8 cellular contexts compared by ENCODE assay signal in genomic region chr20:33662172-33662571, GRCh38. TPM values are rescaled to one million over a fixed set of nuclear protein-coding genes. Genes with fewer than 3 reads are reported as not detected.
DNase-seq lines count a peak whose midpoint lies in the region; ATAC-seq, FAIRE-seq and TF ChIP-seq lines count a peak whose summit lies in the region.

Gene C20orf144, plus strand, starts transcription at chr20:33662327. Its CDS starts 19 bp downstream, at chr20:33662346.

- H3K9me2 ChIP-seq in SU-DHL-6 (replicated peaks; ENCODE audit: insufficient read depth, low read length) = no peaks in the 10 kb centered on the region

- DNase-seq in fibroblast of mammary gland (ENCODE audit: low read depth) (no peak), prostate gland (ENCODE audit: low spot score) (no peak), GM19239 (ENCODE audit: insufficient read length, low spot score) (no peak), NCI-H1105 (lab: John Stamatoyannopoulos, UW) (no peak), GM03348 (ENCODE audit: low spot score) (no peak)

- ATAC-seq in GM19455 (IDR thresholded peaks at IDR 0.05; ENCODE audit: unreplicated experiment) = no peak

- H4K20me1 ChIP-seq in SU-DHL-6 (ENCODE audit: low read depth, low read length) = no peaks in the 10 kb centered on the region

- TF ChIP-seq CTCF in SU-DHL-6 (IDR thresholded peaks at IDR 0.05; ENCODE audit: insufficient read depth, low read length, poor library complexity, severe bottlenecking) (no peak), fibroblast of mammary gland (conservative IDR thresholded peaks at IDR 0.05; ENCODE audit: control insufficient read depth, insufficient read depth, low read depth, low read length) (no peak), prostate gland (IDR thresholded peaks at IDR 0.05) (no peak)

- no peak for FAIRE-seq in GM19239 (lab: Jason Lieb, UNC)

- no peaks in the 10 kb centered on the region for H3K36me3 ChIP-seq in ES-I3 (ENCODE audit: insufficient read depth, low read length)
- no peaks in the 10 kb centered on the region for H3K36me3 ChIP-seq in SU-DHL-6 (ENCODE audit: low read length)
- H3K36me3 ChIP-seq in prostate gland = peaks cover 3 to 8% of the 10 kb centered on the region in 2 donors

- H3K4me1 ChIP-seq in ES-I3 (ENCODE audit: insufficient read depth, low read length) = peaks cover 10% of the 10 kb centered on the region; the same call in 1 of the 2 replicates
- no peaks in the 10 kb centered on the region for H3K4me1 ChIP-seq in prostate gland (replicated peaks)

- H3K9me3 ChIP-seq in ES-I3 (ENCODE audit: control insufficient read depth, insufficient read depth, low read length) (no peaks in the 10 kb centered on the region), SU-DHL-6 (ENCODE audit: insufficient read depth, low read length) (no peaks in the 10 kb centered on the region), prostate gland (no peaks in the 10 kb centered on the region)

- H3K4me3 ChIP-seq in SU-DHL-6 (ENCODE audit: insufficient read depth, low read length, poor library complexity, severe bottlenecking) = peak within 1 kb of the TSS; percentile 77
- peak within 1 kb of the TSS; percentile 69 for H3K4me3 ChIP-seq in fibroblast of mammary gland (ENCODE audit: control insufficient read depth, low read depth, low read length)
- H3K4me3 ChIP-seq in prostate gland = peak within 1 kb of the TSS; percentile 56 to 64

- H3K4me2 ChIP-seq in SU-DHL-6 (ENCODE audit: low read depth, low read length, poor library complexity, severe bottlenecking) = peak within 1 kb of the TSS; percentile 90

- H3F3A ChIP-seq in SU-DHL-6 (ENCODE audit: insufficient read depth) = peaks cover 16% of the 10 kb centered on the region

- intact Hi-C loops in prostate gland (cut with DNase I) = no loop called here

- H2AFZ ChIP-seq in SU-DHL-6 (ENCODE audit: low read depth, low read length, severe bottlenecking) = peak within 1 kb of the TSS; percentile 81

- peak within 1 kb of the TSS; percentile 56 for H3K9ac ChIP-seq in ES-I3 (ENCODE audit: low read depth, low read length)
- H3K9ac ChIP-seq in SU-DHL-6 (ENCODE audit: low read length) = peak within 1 kb of the TSS; percentile 86

- WGBS in prostate gland = 91% methylated on average over 10 of the region's 10 CpGs

- H3K27me3 ChIP-seq in SU-DHL-6 (ENCODE audit: low read length) = no peaks in the 10 kb centered on the region
- no peaks in the 10 kb centered on the region for H3K27me3 ChIP-seq in prostate gland (replicated peaks; ENCODE audit: insufficient read depth)

- no peak for TF ChIP-seq POLR2A in prostate gland (IDR thresholded peaks at IDR 0.05)

- H3K27ac ChIP-seq in SU-DHL-6 (ENCODE audit: low read depth, low read length) (peak within 1 kb of the TSS; percentile 75), prostate gland (peak within 1 kb of the TSS; percentile 83 to 90)

- H3K79me2 ChIP-seq in SU-DHL-6 (ENCODE audit: insufficient read depth, low read length) = peaks cover 8% of the 10 kb centered on the region; the same call in 1 of the 2 replicates

RNA-seq across cellular contexts. Expression of gene C20orf144, which starts in this region (rescaled TPM):
- under 1 TPM; 0.14 to 0.91 TPM for total RNA-seq in prostate gland
